29 cellular contexts compared by ENCODE assay signal in the genomic region with DNA sequence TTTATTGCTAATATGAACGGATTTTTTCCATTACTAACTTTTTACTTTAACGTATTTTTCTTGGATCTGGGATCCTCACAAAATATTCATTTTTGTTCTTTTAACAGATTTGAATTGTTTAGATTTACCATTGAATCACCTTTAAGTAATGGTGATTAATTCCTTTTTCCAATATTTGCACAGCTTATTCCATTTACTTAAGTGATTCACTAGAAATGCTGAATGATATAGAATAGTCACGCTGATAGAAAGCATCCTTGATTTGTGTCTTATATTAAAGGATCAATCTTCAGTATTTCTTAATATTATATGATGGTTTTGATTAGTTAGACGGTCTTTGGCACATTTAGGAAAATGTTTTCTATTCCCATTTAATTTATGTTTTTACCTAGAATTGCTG.
"Had no signal": no experiment of that assay in that cellular context is flagged by ENCODE, and none has a peak within 500 bp of the region (broad histone marks: within the 10 kb centered on the region; RNA-seq: fewer than 3 reads in every experiment).

No MANE protein-coding gene starts in this region.

- DNase-seq: naive B cell; naive thymus-derived CD8-positive, alpha-beta T cell; nephron progenitor cell; nucleus accumbens; posterior cingulate gyrus; psoas muscle; right cardiac atrium; right lobe of liver; sigmoid colon; spleen; stimulated activated CD4-positive, alpha-beta T cell treated with anti-CD3 and anti-CD28 coated beads, Interleukin-12 subunit alpha, Interleukin-12 subunit beta, amount 100 ng/mL, for 4 hours; stimulated activated CD4-positive, alpha-beta T cell treated with anti-CD3 and anti-CD28 coated beads, Interleukin-1b, Interleukin-23, amount 100 ng/mL, for 48 hours; stimulated activated CD4-positive, alpha-beta T cell treated with anti-CD3 and anti-CD28 coated beads, Interleukin-4, amount 100 ng/mL, for 1 hour; stimulated activated CD4-positive, alpha-beta T cell treated with anti-CD3 and anti-CD28 coated beads, Interleukin-4, amount 100 ng/mL, for 4 hours; stimulated activated CD8-positive, alpha-beta memory T cell treated with anti-CD3 and anti-CD28 coated beads, Interleukin-4, amount 100 ng/mL, for 48 hours; stimulated activated naive CD4-positive, alpha-beta T cell; stimulated activated naive CD8-positive, alpha-beta T cell treated with anti-CD3 and anti-CD28 coated beads, Interleukin-15, amount 100 ng/mL, for 72 hours; stimulated activated naive CD8-positive, alpha-beta T cell treated with anti-CD3 and anti-CD28 coated beads, Interleukin-15, Interleukin-2, amounts not matched to agents 100 U/mL and 50 U/mL, for 24 hours; substantia nigra; testis; tibial artery; transverse colon; upper lobe of left lung had no signal

- H3K4me1 ChIP-seq: parathyroid adenoma, sigmoid colon, spleen, suprapubic skin, testis, tibial artery, transverse colon, upper lobe of left lung, vagina had no signal

- H3K36me3 ChIP-seq: neutrophil, right lobe of liver, sigmoid colon, spleen, suprapubic skin, tibial artery, transverse colon, upper lobe of left lung, vagina had no signal

- H3K4me3 ChIP-seq: psoas muscle, right lobe of liver, sigmoid colon, smooth muscle cell, spleen, suprapubic skin, testis, tibial artery, transverse colon, upper lobe of left lung, vagina had no signal

- H3K27ac ChIP-seq: neutrophil, parathyroid adenoma, psoas muscle, right lobe of liver, sigmoid colon, spleen, suprapubic skin, testis, tibial artery, transverse colon, upper lobe of left lung, vagina had no signal

- H3K9me3 ChIP-seq: neutrophil, psoas muscle, right lobe of liver, sigmoid colon, spleen, suprapubic skin, testis, tibial artery, transverse colon, upper lobe of left lung, vagina had no signal

- H3K27me3 ChIP-seq: neutrophil, right lobe of liver, sigmoid colon, spleen, suprapubic skin, testis, tibial artery, transverse colon, upper lobe of left lung, vagina had no signal

- FAIRE-seq: urothelium cell line had no signal
